ENCODE assay signal across 1 cellular context in the genomic region with DNA sequence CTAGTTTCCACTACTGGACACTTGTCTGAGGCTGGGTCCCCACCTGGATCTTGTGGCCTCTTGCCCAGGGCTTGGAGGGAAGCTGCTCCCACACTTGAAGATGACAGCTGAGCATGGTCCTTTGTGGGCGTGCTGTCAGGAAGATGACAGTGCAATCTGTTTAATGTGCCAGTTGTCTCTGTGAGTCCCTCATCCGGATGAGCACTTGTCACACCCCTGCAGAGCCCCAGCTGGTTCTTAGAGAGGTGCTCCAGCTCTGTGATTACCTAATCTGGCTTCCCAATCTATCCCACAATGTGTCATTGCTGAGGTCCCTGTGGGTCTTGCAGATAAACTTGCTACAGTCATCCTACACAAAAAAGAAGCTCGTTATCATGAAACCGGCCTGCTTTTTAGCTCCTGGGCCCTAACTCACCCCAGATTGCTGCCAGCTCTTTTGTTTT.
A peak's percentile ranks its signal among the peaks of the same experiment; 100 is the strongest.
TF ChIP-seq lines count a peak whose summit lies in the region.

No MANE protein-coding gene starts in this region.

TF ChIP-seq in K562, 482 proteins besides CTCF, POLR2A, EP300 and RAD21 (continued from another document):
- TF ChIP-seq, protein P1, sequence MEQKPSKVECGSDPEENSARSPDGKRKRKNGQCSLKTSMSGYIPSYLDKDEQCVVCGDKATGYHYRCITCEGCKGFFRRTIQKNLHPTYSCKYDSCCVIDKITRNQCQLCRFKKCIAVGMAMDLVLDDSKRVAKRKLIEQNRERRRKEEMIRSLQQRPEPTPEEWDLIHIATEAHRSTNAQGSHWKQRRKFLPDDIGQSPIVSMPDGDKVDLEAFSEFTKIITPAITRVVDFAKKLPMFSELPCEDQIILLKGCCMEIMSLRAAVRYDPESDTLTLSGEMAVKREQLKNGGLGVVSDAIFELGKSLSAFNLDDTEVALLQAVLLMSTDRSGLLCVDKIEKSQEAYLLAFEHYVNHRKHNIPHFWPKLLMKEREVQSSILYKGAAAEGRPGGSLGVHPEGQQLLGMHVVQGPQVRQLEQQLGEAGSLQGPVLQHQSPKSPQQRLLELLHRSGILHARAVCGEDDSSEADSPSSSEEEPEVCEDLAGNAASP (IDR thresholded peaks at IDR 0.05): no peak
- TF ChIP-seq, protein P2, sequence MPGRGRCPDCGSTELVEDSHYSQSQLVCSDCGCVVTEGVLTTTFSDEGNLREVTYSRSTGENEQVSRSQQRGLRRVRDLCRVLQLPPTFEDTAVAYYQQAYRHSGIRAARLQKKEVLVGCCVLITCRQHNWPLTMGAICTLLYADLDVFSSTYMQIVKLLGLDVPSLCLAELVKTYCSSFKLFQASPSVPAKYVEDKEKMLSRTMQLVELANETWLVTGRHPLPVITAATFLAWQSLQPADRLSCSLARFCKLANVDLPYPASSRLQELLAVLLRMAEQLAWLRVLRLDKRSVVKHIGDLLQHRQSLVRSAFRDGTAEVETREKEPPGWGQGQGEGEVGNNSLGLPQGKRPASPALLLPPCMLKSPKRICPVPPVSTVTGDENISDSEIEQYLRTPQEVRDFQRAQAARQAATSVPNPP (IDR thresholded peaks at IDR 0.05; ENCODE audit: borderline replicate concordance, insufficient read depth, insufficient read length): no peak
- peak; percentile 77; the same call in 1 of the 2 replicates for TF ChIP-seq MCM2 (IDR thresholded peaks at IDR 0.05; ENCODE audit: low read depth)
- no peak for TF ChIP-seq ZFP1 (CRISPR knock-in tag; IDR thresholded peaks at IDR 0.05)
- TF ChIP-seq CC2D1A (IDR thresholded peaks at IDR 0.05): peak; percentile 96
- no peak for TF ChIP-seq SETDB1 (IDR thresholded peaks at IDR 0.05; ENCODE audit: low read length)
- TF ChIP-seq, protein P3, sequence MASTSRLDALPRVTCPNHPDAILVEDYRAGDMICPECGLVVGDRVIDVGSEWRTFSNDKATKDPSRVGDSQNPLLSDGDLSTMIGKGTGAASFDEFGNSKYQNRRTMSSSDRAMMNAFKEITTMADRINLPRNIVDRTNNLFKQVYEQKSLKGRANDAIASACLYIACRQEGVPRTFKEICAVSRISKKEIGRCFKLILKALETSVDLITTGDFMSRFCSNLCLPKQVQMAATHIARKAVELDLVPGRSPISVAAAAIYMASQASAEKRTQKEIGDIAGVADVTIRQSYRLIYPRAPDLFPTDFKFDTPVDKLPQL (IDR thresholded peaks at IDR 0.05; ENCODE audit: extremely low read depth, insufficient read length): no peak
- no peak for TF ChIP-seq SAFB (IDR thresholded peaks at IDR 0.05; ENCODE audit: borderline replicate concordance, low read depth, low read length)
- no peak for TF ChIP-seq CSDE1 (IDR thresholded peaks at IDR 0.05)
- TF ChIP-seq U2AF1 (optimal IDR thresholded peaks at IDR 0.05; ENCODE audit: low read depth, low read length): no peak
- TF ChIP-seq, protein P4, sequence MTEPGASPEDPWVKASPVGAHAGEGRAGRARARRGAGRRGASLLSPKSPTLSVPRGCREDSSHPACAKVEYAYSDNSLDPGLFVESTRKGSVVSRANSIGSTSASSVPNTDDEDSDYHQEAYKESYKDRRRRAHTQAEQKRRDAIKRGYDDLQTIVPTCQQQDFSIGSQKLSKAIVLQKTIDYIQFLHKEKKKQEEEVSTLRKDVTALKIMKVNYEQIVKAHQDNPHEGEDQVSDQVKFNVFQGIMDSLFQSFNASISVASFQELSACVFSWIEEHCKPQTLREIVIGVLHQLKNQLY (CRISPR knock-in tag; conservative IDR thresholded peaks at IDR 0.05): no peak
- TF ChIP-seq, protein P5, sequence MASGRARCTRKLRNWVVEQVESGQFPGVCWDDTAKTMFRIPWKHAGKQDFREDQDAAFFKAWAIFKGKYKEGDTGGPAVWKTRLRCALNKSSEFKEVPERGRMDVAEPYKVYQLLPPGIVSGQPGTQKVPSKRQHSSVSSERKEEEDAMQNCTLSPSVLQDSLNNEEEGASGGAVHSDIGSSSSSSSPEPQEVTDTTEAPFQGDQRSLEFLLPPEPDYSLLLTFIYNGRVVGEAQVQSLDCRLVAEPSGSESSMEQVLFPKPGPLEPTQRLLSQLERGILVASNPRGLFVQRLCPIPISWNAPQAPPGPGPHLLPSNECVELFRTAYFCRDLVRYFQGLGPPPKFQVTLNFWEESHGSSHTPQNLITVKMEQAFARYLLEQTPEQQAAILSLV (tag; IDR thresholded peaks at IDR 0.05): no peak
- TF ChIP-seq BHLHE40 (IDR thresholded peaks at IDR 0.05; ENCODE audit: low read length): peak; percentile 87
- TF ChIP-seq, protein P6, sequence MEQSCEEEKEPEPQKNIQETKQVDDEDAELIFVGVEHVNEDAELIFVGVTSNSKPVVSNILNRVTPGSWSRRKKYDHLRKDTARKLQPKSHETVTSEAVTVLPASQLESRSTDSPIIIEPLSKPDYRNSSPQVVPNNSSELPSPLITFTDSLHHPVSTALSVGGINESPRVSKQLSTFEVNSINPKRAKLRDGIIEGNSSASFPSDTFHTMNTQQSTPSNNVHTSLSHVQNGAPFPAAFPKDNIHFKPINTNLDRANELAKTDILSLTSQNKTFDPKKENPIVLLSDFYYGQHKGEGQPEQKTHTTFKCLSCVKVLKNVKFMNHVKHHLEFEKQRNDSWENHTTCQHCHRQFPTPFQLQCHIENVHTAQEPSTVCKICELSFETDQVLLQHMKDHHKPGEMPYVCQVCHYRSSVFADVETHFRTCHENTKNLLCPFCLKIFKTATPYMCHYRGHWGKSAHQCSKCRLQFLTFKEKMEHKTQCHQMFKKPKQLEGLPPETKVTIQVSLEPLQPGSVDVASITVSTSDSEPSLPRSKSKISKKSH (CRISPR knock-in tag; IDR thresholded peaks at IDR 0.05): no peak
- no peak for TF ChIP-seq ZNF165 (CRISPR knock-in tag; IDR thresholded peaks at IDR 0.05; ENCODE audit: borderline replicate concordance)
- TF ChIP-seq, protein P7, sequence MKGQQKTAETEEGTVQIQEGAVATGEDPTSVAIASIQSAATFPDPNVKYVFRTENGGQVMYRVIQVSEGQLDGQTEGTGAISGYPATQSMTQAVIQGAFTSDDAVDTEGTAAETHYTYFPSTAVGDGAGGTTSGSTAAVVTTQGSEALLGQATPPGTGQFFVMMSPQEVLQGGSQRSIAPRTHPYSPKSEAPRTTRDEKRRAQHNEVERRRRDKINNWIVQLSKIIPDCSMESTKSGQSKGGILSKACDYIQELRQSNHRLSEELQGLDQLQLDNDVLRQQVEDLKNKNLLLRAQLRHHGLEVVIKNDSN (CRISPR knock-in tag; IDR thresholded peaks at IDR 0.05): no peak
- TF ChIP-seq MECOM (CRISPR knock-in tag; IDR thresholded peaks at IDR 0.05): peak; percentile 99
- no peak for TF ChIP-seq ZNF354B (CRISPR knock-in tag; IDR thresholded peaks at IDR 0.05)
- TF ChIP-seq KHSRP (IDR thresholded peaks at IDR 0.05): peak; percentile 55
- TF ChIP-seq ELF2 (CRISPR knock-in tag; IDR thresholded peaks at IDR 0.05): no peak
- TF ChIP-seq, protein P8, sequence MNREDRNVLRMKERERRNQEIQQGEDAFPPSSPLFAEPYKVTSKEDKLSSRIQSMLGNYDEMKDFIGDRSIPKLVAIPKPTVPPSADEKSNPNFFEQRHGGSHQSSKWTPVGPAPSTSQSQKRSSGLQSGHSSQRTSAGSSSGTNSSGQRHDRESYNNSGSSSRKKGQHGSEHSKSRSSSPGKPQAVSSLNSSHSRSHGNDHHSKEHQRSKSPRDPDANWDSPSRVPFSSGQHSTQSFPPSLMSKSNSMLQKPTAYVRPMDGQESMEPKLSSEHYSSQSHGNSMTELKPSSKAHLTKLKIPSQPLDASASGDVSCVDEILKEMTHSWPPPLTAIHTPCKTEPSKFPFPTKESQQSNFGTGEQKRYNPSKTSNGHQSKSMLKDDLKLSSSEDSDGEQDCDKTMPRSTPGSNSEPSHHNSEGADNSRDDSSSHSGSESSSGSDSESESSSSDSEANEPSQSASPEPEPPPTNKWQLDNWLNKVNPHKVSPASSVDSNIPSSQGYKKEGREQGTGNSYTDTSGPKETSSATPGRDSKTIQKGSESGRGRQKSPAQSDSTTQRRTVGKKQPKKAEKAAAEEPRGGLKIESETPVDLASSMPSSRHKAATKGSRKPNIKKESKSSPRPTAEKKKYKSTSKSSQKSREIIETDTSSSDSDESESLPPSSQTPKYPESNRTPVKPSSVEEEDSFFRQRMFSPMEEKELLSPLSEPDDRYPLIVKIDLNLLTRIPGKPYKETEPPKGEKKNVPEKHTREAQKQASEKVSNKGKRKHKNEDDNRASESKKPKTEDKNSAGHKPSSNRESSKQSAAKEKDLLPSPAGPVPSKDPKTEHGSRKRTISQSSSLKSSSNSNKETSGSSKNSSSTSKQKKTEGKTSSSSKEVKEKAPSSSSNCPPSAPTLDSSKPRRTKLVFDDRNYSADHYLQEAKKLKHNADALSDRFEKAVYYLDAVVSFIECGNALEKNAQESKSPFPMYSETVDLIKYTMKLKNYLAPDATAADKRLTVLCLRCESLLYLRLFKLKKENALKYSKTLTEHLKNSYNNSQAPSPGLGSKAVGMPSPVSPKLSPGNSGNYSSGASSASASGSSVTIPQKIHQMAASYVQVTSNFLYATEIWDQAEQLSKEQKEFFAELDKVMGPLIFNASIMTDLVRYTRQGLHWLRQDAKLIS (CRISPR knock-in tag; IDR thresholded peaks at IDR 0.05): 0 out of 2 replicates have a peak, but pooled peaks have one; percentile 24
- TF ChIP-seq HDAC6 (IDR thresholded peaks at IDR 0.05; ENCODE audit: low read depth, low read length): no peak
- peak; percentile 39; the same call in 1 of the 2 replicates for TF ChIP-seq ZNF431 (CRISPR knock-in tag; IDR thresholded peaks at IDR 0.05)
- TF ChIP-seq PURB (CRISPR knock-in tag; IDR thresholded peaks at IDR 0.05; ENCODE audit: low read depth): no peak
- TF ChIP-seq ZC3H4 (CRISPR knock-in tag; IDR thresholded peaks at IDR 0.05; ENCODE audit: borderline replicate concordance): no peak
- TF ChIP-seq NUFIP1 (IDR thresholded peaks at IDR 0.05; ENCODE audit: partially characterized antibody): no peak
- peak; percentile 90 for TF ChIP-seq MTA1 (IDR thresholded peaks at IDR 0.05; ENCODE audit: borderline replicate concordance)
- TF ChIP-seq DNMT1 (IDR thresholded peaks at IDR 0.05): no peak
- peak; percentile 39; the same call in 1 of the 2 replicates for TF ChIP-seq ZBTB7A (IDR thresholded peaks at IDR 0.05; ENCODE audit: borderline replicate concordance, control insufficient read depth, low read depth, low read length)
- TF ChIP-seq ETS2 (tag; IDR thresholded peaks at IDR 0.05; ENCODE audit: borderline replicate concordance, poor library complexity, severe bottlenecking): no peak
- TF ChIP-seq, protein P9, sequence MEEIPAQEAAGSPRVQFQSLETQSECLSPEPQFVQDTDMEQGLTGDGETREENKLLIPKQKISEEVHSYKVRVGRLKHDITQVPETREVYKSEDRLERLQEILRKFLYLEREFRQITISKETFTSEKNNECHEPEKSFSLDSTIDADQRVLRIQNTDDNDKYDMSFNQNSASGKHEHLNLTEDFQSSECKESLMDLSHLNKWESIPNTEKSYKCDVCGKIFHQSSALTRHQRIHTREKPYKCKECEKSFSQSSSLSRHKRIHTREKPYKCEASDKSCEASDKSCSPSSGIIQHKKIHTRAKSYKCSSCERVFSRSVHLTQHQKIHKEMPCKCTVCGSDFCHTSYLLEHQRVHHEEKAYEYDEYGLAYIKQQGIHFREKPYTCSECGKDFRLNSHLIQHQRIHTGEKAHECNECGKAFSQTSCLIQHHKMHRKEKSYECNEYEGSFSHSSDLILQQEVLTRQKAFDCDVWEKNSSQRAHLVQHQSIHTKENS (CRISPR knock-in tag; IDR thresholded peaks at IDR 0.05): no peak
- no peak for TF ChIP-seq RBM39 (optimal IDR thresholded peaks at IDR 0.05; ENCODE audit: low read depth, low read length)
- TF ChIP-seq TOE1 (IDR thresholded peaks at IDR 0.05; ENCODE audit: borderline replicate concordance): peak; percentile 93
- TF ChIP-seq TOE1 (CRISPR knock-in tag; IDR thresholded peaks at IDR 0.05; ENCODE audit: borderline replicate concordance, low read depth): no peak
- TF ChIP-seq XRCC5 (IDR thresholded peaks at IDR 0.05; ENCODE audit: low read depth, low read length): 0 out of 2 replicates have a peak, but pooled peaks have one; percentile 19
- peak; percentile 80; the same call in 1 of the 2 replicates for TF ChIP-seq KLF13 (tag; IDR thresholded peaks at IDR 0.05; ENCODE audit: borderline replicate concordance, low read depth)
- 0 out of 2 replicates have a peak, but pooled peaks have one; percentile 30 for TF ChIP-seq ZNF41 (CRISPR knock-in tag; conservative IDR thresholded peaks at IDR 0.05)
- no peak for TF ChIP-seq ZNF77 (CRISPR knock-in tag; IDR thresholded peaks at IDR 0.05)
- no peak for TF ChIP-seq SLC30A9 (CRISPR knock-in tag; IDR thresholded peaks at IDR 0.05)
- no peak; the same call in 1 of the 2 replicates for TF ChIP-seq MXI1 (IDR thresholded peaks at IDR 0.05; ENCODE audit: low read depth, low read length)
- TF ChIP-seq, protein P10, sequence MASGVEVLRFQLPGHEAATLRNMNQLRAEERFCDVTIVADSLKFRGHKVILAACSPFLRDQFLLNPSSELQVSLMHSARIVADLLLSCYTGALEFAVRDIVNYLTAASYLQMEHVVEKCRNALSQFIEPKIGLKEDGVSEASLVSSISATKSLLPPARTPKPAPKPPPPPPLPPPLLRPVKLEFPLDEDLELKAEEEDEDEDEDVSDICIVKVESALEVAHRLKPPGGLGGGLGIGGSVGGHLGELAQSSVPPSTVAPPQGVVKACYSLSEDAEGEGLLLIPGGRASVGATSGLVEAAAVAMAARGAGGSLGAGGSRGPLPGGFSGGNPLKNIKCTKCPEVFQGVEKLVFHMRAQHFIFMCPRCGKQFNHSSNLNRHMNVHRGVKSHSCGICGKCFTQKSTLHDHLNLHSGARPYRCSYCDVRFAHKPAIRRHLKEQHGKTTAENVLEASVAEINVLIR (CRISPR knock-in tag; IDR thresholded peaks at IDR 0.05): peak; percentile 75
- 0 out of 2 replicates have a peak, but pooled peaks have one; percentile 3 for TF ChIP-seq ZNF668 (CRISPR knock-in tag; IDR thresholded peaks at IDR 0.05)
- TF ChIP-seq SMAD1 (IDR thresholded peaks at IDR 0.05; ENCODE audit: low read depth, low read length, partially characterized antibody): peak; percentile 93
- no peak for TF ChIP-seq KLF10 (CRISPR knock-in tag; IDR thresholded peaks at IDR 0.05)
- TF ChIP-seq ZNF217 (CRISPR knock-in tag; IDR thresholded peaks at IDR 0.05): no peak
- TF ChIP-seq PHB2 (IDR thresholded peaks at IDR 0.05; ENCODE audit: low read depth): peak; percentile 87
- peak; percentile 100 for TF ChIP-seq ZNF263 (CRISPR knock-in tag; IDR thresholded peaks at IDR 0.05; ENCODE audit: borderline replicate concordance)
